Comparison of ENCODE assay signal across 1 cellular context in the genomic region with DNA sequence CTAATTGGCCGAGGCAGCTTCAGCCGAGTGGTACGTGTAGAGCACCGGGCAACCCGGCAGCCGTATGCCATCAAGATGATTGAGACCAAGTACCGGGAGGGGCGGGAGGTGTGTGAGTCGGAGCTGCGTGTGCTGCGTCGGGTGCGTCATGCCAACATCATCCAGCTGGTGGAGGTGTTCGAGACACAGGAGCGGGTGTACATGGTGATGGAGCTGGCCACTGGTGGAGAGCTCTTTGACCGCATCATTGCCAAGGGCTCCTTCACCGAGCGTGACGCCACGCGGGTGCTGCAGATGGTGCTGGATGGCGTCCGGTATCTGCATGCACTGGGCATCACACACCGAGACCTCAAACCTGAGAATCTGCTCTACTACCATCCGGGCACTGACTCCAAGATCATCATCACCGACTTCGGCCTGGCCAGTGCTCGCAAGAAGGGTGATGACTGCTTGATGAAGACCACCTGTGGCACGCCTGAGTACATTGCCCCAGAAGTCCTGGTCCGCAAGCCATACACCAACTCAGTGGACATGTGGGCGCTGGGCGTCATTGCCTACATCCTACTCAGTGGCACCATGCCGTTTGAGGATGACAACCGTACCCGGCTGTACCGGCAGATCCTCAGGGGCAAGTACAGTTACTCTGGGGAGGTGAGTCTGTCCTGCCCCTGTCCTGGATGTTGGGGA.
TF ChIP-seq lines count a peak whose summit lies in the region.

No MANE protein-coding gene starts in this region.

TF ChIP-seq in SK-N-SH, 30 proteins besides CTCF, POLR2A, EP300 and RAD21:
- TF ChIP-seq SMC3 (IDR thresholded peaks at IDR 0.05; ENCODE audit: low read depth, low read length) (no peak), YY1 (IDR thresholded peaks at IDR 0.05; ENCODE audit: low read depth) (no peak), RCOR1 (IDR thresholded peaks at IDR 0.05; ENCODE audit: low read length) (no peak), ELF1 (IDR thresholded peaks at IDR 0.05) (no peak), TCF12 (IDR thresholded peaks at IDR 0.05) (no peak), TAF1 (IDR thresholded peaks at IDR 0.05; ENCODE audit: borderline replicate concordance, low read depth, low read length) (no peak), RXRA (IDR thresholded peaks at IDR 0.05; ENCODE audit: borderline replicate concordance, low read depth) (no peak), FOSL2 (IDR thresholded peaks at IDR 0.05; ENCODE audit: borderline replicate concordance, low read depth) (no peak), GATA2 (CRISPR knock-in tag; IDR thresholded peaks at IDR 0.05) (no peak), RFX5 (IDR thresholded peaks at IDR 0.05; ENCODE audit: low read length) (no peak), SIN3A (IDR thresholded peaks at IDR 0.05; ENCODE audit: borderline replicate concordance, low read depth, low read length) (no peak), NFIC (IDR thresholded peaks at IDR 0.05; ENCODE audit: borderline replicate concordance) (no peak)
- TF ChIP-seq, protein P1, sequence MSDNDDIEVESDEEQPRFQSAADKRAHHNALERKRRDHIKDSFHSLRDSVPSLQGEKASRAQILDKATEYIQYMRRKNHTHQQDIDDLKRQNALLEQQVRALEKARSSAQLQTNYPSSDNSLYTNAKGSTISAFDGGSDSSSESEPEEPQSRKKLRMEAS (IDR thresholded peaks at IDR 0.05; ENCODE audit: low read depth), result no peak
- TF ChIP-seq, protein P2, sequence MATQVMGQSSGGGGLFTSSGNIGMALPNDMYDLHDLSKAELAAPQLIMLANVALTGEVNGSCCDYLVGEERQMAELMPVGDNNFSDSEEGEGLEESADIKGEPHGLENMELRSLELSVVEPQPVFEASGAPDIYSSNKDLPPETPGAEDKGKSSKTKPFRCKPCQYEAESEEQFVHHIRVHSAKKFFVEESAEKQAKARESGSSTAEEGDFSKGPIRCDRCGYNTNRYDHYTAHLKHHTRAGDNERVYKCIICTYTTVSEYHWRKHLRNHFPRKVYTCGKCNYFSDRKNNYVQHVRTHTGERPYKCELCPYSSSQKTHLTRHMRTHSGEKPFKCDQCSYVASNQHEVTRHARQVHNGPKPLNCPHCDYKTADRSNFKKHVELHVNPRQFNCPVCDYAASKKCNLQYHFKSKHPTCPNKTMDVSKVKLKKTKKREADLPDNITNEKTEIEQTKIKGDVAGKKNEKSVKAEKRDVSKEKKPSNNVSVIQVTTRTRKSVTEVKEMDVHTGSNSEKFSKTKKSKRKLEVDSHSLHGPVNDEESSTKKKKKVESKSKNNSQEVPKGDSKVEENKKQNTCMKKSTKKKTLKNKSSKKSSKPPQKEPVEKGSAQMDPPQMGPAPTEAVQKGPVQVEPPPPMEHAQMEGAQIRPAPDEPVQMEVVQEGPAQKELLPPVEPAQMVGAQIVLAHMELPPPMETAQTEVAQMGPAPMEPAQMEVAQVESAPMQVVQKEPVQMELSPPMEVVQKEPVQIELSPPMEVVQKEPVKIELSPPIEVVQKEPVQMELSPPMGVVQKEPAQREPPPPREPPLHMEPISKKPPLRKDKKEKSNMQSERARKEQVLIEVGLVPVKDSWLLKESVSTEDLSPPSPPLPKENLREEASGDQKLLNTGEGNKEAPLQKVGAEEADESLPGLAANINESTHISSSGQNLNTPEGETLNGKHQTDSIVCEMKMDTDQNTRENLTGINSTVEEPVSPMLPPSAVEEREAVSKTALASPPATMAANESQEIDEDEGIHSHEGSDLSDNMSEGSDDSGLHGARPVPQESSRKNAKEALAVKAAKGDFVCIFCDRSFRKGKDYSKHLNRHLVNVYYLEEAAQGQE (IDR thresholded peaks at IDR 0.05; ENCODE audit: low read depth, low read length), result no peak
- TF ChIP-seq, protein P3, sequence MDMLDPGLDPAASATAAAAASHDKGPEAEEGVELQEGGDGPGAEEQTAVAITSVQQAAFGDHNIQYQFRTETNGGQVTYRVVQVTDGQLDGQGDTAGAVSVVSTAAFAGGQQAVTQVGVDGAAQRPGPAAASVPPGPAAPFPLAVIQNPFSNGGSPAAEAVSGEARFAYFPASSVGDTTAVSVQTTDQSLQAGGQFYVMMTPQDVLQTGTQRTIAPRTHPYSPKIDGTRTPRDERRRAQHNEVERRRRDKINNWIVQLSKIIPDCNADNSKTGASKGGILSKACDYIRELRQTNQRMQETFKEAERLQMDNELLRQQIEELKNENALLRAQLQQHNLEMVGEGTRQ (IDR thresholded peaks at IDR 0.05; ENCODE audit: borderline replicate concordance, low read depth, low read length), result no peak
- TF ChIP-seq, protein P4, sequence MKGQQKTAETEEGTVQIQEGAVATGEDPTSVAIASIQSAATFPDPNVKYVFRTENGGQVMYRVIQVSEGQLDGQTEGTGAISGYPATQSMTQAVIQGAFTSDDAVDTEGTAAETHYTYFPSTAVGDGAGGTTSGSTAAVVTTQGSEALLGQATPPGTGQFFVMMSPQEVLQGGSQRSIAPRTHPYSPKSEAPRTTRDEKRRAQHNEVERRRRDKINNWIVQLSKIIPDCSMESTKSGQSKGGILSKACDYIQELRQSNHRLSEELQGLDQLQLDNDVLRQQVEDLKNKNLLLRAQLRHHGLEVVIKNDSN (IDR thresholded peaks at IDR 0.05; ENCODE audit: borderline replicate concordance, low read depth), result no peak
